In the genomic region with DNA sequence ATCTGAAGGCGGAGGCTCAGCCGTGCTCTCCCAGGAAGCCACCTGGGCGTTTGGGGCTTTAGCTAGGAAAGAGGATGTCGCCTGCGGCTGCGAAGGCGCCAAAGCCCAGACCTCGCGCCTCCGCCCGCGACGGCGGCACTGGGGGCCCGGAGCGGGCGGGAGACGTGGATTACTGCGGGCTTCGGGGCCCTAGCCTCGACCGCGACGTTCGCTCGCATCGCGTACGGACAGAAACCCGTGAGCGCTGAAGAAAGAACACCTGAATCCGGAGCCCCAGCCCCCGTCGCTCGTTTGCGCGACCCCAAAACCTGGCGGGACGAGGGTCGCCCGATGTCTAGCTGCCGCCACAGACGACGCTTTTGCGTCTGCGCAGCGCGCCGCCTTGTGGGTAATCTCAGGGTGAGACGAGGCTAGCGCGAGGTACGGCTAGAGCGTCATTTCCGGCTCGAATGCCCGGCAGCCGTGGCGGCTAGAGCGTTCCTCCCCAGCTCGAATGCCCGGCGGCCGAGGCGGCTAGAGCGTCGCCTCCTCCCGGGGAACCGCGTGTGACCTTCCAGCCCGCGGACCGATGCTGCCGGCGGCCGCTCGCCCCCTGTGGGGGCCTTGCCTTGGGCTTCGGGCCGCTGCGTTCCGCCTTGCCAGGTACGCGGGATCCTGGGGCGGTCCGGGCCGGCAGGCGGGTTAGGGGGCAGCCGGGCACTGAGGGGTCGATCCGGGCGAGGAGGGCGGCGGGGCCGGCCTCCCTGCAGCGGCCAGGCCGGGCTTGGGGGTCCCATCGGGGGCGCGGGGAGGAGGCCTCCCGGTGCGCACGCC, we compare ENCODE assay signal across 8 cellular contexts. TPM values are rescaled to one million over a fixed set of nuclear protein-coding genes. Genes with fewer than 3 reads are reported as not detected.
DNase-seq lines count a peak whose midpoint lies in the region; ATAC-seq, FAIRE-seq and TF ChIP-seq lines count a peak whose summit lies in the region.

A gene (plus strand): TSS at position 434 of the 813 bp plus-strand sequence. CDS start 135 bp downstream, at position 569.

- DNase-seq in GM19240 (ENCODE audit: insufficient read length, low spot score) (peak; percentile 100), NCI-H69 (lab: John Stamatoyannopoulos, UW) (peak; percentile 98), dermis blood vessel endothelial cell (peak; percentile 96), HepG2 (ENCODE audit: low spot score) (peak; percentile 91)
- DNase-seq in activated CD4-positive, alpha-beta T cell treated with anti-CD3 and anti-CD28 coated beads, Interleukin-2, amount 50 U/mL, for 24 hours (ENCODE audit: low read depth in 1 of 2, low spot score in 1 of 2) = peak; percentile 72 to 82
- DNase-seq in stimulated activated CD4-positive, alpha-beta T cell treated with anti-CD3 and anti-CD28 coated beads, Interleukin-2, amount 100 ng/mL, for 48 hours = peak; percentile 86 to 89

- FAIRE-seq in HepG2 (lab: Jason Lieb, UNC) = peak; percentile 97

- peak within 1 kb of the TSS; percentile 98 for H3K4me3 ChIP-seq in BLaER1
- peak within 1 kb of the TSS; percentile 92 to 93 (median 92) for H3K4me3 ChIP-seq in HepG2 (replicated peaks in 1 of 3; ENCODE audit: insufficient read depth in 1 of 3, low read depth in 2 of 3, low read length in 3 of 3)

- H3K27me3 ChIP-seq in BLaER1 (no peaks in the 10 kb centered on the region), HepG2 (ENCODE audit: control insufficient read depth in 1 of 2, insufficient read depth in 2 of 2, low read length in 2 of 2) (no peaks in the 10 kb centered on the region; a peak in 1 of 5 replicates)

- in situ Hi-C loops in HepG2 (cut with HindIII; ENCODE audit: extremely low pct_ligation_motif_present, low pct_unique_long_range_greater_than_20kb) = no loop called here

- ATAC-seq in HG03460 (IDR thresholded peaks at IDR 0.05; ENCODE audit: unreplicated experiment) (peak; percentile 71), HepG2 (peak; percentile 82)

- H3K9ac ChIP-seq in BLaER1 (peak within 1 kb of the TSS; percentile 99), HepG2 (ENCODE audit: insufficient read depth, low read depth, low read length) (peak within 1 kb of the TSS; percentile 99)

- 0% methylated on average over 44 of the region's 102 CpGs for WGBS in HepG2 (ENCODE audit: low lambda C conversion rate)

- peaks cover 73% of the 10 kb centered on the region for H4K20me1 ChIP-seq in BLaER1
- H4K20me1 ChIP-seq in HepG2 (ENCODE audit: insufficient read depth, low read length) = peaks cover 15% of the 10 kb centered on the region

- no peak within 1 kb of the TSS for H2AFZ ChIP-seq in HepG2 (ENCODE audit: low read length)

- H3K9me3 ChIP-seq in BLaER1 (no peaks in the 10 kb centered on the region), HepG2 (ENCODE audit: low read length) (no peaks in the 10 kb centered on the region)

- intact Hi-C loops in HepG2 (cut with micrococcal nuclease; ENCODE audit: unreplicated experiment) = loop anchor here (1.0 to 5.0 kb wide), 2 partner anchors 9 to 36 kb away; a partner anchor contains a TSS

- H3K36me3 ChIP-seq in BLaER1 = peaks cover 84% of the 10 kb centered on the region
- H3K36me3 ChIP-seq in HepG2 (replicated peaks in 1 of 2; ENCODE audit: control insufficient read depth in 1 of 2, insufficient read depth in 2 of 2, low read length in 2 of 2) = peaks cover 28 to 54% of the 10 kb centered on the region in 2 experiments

- peak within 1 kb of the TSS; percentile 98 for H3K27ac ChIP-seq in BLaER1
- peak within 1 kb of the TSS; percentile 93 for H3K27ac ChIP-seq in HepG2 (ENCODE audit: extremely low read length, insufficient read depth, low read length)

- TF ChIP-seq CTCF in HepG2 (CRISPR knock-in tag; IDR thresholded peaks at IDR 0.05) = peak; percentile 69

- TF ChIP-seq EP300 in HepG2 (IDR thresholded peaks at IDR 0.05; ENCODE audit: low read depth in 2 of 2, low read length in 2 of 2) = 0 out of 4 replicates have a peak, but pooled peaks of 1 of the 2 experiments have one; percentile 37
- TF ChIP-seq EP300 in HepG2 (CRISPR knock-in tag; IDR thresholded peaks at IDR 0.05; ENCODE audit: borderline replicate concordance) = no peak

- H3K4me1 ChIP-seq in BLaER1 (peaks cover 33% of the 10 kb centered on the region), HepG2 (ENCODE audit: insufficient read depth, low read length) (peaks cover 33% of the 10 kb centered on the region)

- CTCF ChIA-PET in HepG2 (lab: Yijun Ruan, JAX; ENCODE audit: low intra/inter-chr PET ratio, low total read pairs) = no interaction called here

- peak in 1 of 2 experiments; percentile 96; a peak in 2 of 4 replicates for TF ChIP-seq POLR2A in HepG2 (IDR thresholded peaks at IDR 0.05; ENCODE audit: insufficient read depth in 1 of 2, low read depth in 2 of 2, low read length in 2 of 2)

- TF ChIP-seq RAD21 in HepG2 (CRISPR knock-in tag; IDR thresholded peaks at IDR 0.05) = peak; percentile 47

- POLR2A ChIA-PET in HepG2 (lab: Yijun Ruan, JAX) = interaction anchor here (0.7 to 4.9 kb wide), 26 partner anchors 9 to 399 kb away, joined by 3 to 143 read pairs (median 4); a partner anchor contains a TSS

- BruUV-seq in HepG2 (replicated peaks; lab: Mats Ljungman, UMichigan) = no TSS peak

- H3K4me2 ChIP-seq in BLaER1 (peak within 1 kb of the TSS; percentile 100), HepG2 (ENCODE audit: low read depth, low read length) (peak within 1 kb of the TSS; percentile 91)

- peaks cover 58% of the 10 kb centered on the region for H3K79me2 ChIP-seq in HepG2 (ENCODE audit: insufficient read depth, low read length)

TF ChIP-seq in HepG2, 621 proteins besides CTCF, POLR2A, EP300 and RAD21 (continues in another document):
- TF ChIP-seq ARNTL (CRISPR knock-in tag; IDR thresholded peaks at IDR 0.05) (peak; percentile 82), NFIC (IDR thresholded peaks at IDR 0.05; ENCODE audit: low read length) (no peak), ZNF678 (CRISPR knock-in tag; IDR thresholded peaks at IDR 0.05) (peak; percentile 64; the same call in 1 of the 2 replicates), CEBPB (IDR thresholded peaks at IDR 0.05; ENCODE audit: borderline replicate concordance, low read depth, low read length) (no peak), ZNF790 (CRISPR knock-in tag; IDR thresholded peaks at IDR 0.05; ENCODE audit: borderline replicate concordance) (peak; percentile 88; the same call in 1 of the 2 replicates), ZNF251 (CRISPR knock-in tag; IDR thresholded peaks at IDR 0.05) (0 out of 2 replicates have a peak, but pooled peaks have one; percentile 71), ZNF446 (CRISPR knock-in tag; IDR thresholded peaks at IDR 0.05) (no peak; the same call in 1 of the 2 replicates)
- TF ChIP-seq, protein P1, sequence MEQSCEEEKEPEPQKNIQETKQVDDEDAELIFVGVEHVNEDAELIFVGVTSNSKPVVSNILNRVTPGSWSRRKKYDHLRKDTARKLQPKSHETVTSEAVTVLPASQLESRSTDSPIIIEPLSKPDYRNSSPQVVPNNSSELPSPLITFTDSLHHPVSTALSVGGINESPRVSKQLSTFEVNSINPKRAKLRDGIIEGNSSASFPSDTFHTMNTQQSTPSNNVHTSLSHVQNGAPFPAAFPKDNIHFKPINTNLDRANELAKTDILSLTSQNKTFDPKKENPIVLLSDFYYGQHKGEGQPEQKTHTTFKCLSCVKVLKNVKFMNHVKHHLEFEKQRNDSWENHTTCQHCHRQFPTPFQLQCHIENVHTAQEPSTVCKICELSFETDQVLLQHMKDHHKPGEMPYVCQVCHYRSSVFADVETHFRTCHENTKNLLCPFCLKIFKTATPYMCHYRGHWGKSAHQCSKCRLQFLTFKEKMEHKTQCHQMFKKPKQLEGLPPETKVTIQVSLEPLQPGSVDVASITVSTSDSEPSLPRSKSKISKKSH (CRISPR knock-in tag; IDR thresholded peaks at IDR 0.05; ENCODE audit: borderline replicate concordance) = peak; percentile 78; the same call in 1 of the 2 replicates

RNA-seq across cellular contexts. Expression of the gene that starts here (rescaled TPM):
- total RNA-seq in dermis blood vessel endothelial cell (8.2 and 10.9 TPM in 2 replicates), HepG2 (2016; rRNA removed; fragmentation: Illumina TruSeq; extraction: Trizol) (39.1 and 72.5 TPM in 2 replicates)
- total RNA-seq in HepG2 (2016; cell fraction: cytosol; rRNA removed; fragmentation: Illumina TruSeq; extraction: Trizol; ENCODE audit: low read depth) = 76.8 and 84.3 TPM in 2 replicates
- total RNA-seq in HepG2 (2016; cell fraction: insoluble cytoplasmic fraction; rRNA removed; fragmentation: Illumina TruSeq; extraction: Trizol) = 47.2 and 70.7 TPM in 2 replicates
- total RNA-seq in HepG2 (2016; cell fraction: membrane; rRNA removed; fragmentation: Illumina TruSeq; extraction: Trizol) = 95.6 and 107 TPM in 2 replicates
- 26.8 and 29.8 TPM in 2 replicates for total RNA-seq in HepG2 (2016; cell fraction: nucleus; rRNA removed; fragmentation: Illumina TruSeq; extraction: Trizol)
- polyA plus RNA-seq in HepG2 (2011; rRNA removed) = 94.1 and 112 TPM in 2 replicates
- polyA plus RNA-seq in HepG2 (2011; cell fraction: cytosol; rRNA removed) = 137 and 215 TPM in 2 replicates
- polyA plus RNA-seq in HepG2 (2011; cell fraction: nucleus; rRNA removed) = 94.6 and 96.1 TPM in 2 replicates
- 83.0 and 86.6 TPM in 2 replicates for polyA plus RNA-seq in HepG2 (2012)
- polyA plus RNA-seq in HepG2 (2016; cell fraction: cytosol; fragmentation: Illumina TruSeq; extraction: Trizol; ENCODE audit: low read depth) = 367 and 487 TPM in 2 replicates
- polyA plus RNA-seq in HepG2 (2016; cell fraction: insoluble cytoplasmic fraction; fragmentation: Illumina TruSeq; extraction: Trizol; ENCODE audit: low read depth) = 281 and 289 TPM in 2 replicates
- polyA plus RNA-seq in HepG2 (2016; cell fraction: membrane; fragmentation: Illumina TruSeq; extraction: Trizol; ENCODE audit: low read depth) = 273 and 345 TPM in 2 replicates
- polyA plus RNA-seq in HepG2 (2016; cell fraction: nucleus; fragmentation: Illumina TruSeq; extraction: Trizol; ENCODE audit: insufficient read depth, low read depth) = 148 and 167 TPM in 2 replicates
- 58.6 and 62.0 TPM in 2 replicates for polyA minus RNA-seq in HepG2 (2011; rRNA and poly(A)+ RNA removed; ENCODE audit: low replicate concordance)
- polyA minus RNA-seq in HepG2 (2011; cell fraction: cytosol; rRNA and poly(A)+ RNA removed) = 34.6 and 36.8 TPM in 2 replicates
- 24.0 and 29.4 TPM in 2 replicates for polyA minus RNA-seq in HepG2 (2011; cell fraction: nucleus; rRNA and poly(A)+ RNA removed)

Comparison
In these comparisons a context has a peak if more than half of its experiments do, and no peak if none do; other contexts are left out.
1. Peak in every context shown above with its lines: DNase-seq, ATAC-seq, H3K4me3 ChIP-seq and H3K27ac ChIP-seq.